9 cellular contexts compared by ENCODE assay signal in genomic region chr12:24360907-24361306, GRCh38.
DNase-seq lines count a peak whose midpoint lies in the region; ATAC-seq and TF ChIP-seq lines count a peak whose summit lies in the region.
"Had no signal": no experiment of that assay in that cellular context is flagged by ENCODE, and none has a peak within 500 bp of the region (broad histone marks: within the 10 kb centered on the region; RNA-seq: fewer than 3 reads in every experiment).

No MANE protein-coding gene starts in this region.

- H3K4me1 ChIP-seq in liver (ENCODE audit: control insufficient read depth in 4 of 4, insufficient read depth in 4 of 4, low read length in 3 of 4) (peaks cover 0 to 24% (median 4%) of the 10 kb centered on the region in 4 donors), vagina (no peaks in the 10 kb centered on the region)

- H3K9ac ChIP-seq in liver (ENCODE audit: low read depth in 1 of 2, low read length in 2 of 2), result no peak overlapping the region

- no TSS peak for BruUV-seq in MCF 10A (replicated peaks; lab: Mats Ljungman, UMichigan)

- H3K27me3 Mint-ChIP-seq in MCF 10A (ENCODE audit: insufficient read depth, unreplicated experiment) (no peaks in the 10 kb centered on the region), glutamatergic neuron (ENCODE audit: unreplicated experiment) (no peaks in the 10 kb centered on the region)
- H3K27me3 Mint-ChIP-seq in natural killer cell treated with Interleukin-12 subunit alpha and Interleukin-12 subunit beta and Interleukin-15 and Interleukin-18, amount 100 ng/mL, for 72 hours, result peaks cover 0 to 7% of the 10 kb centered on the region in 2 donors
- H3K27me3 Mint-ChIP-seq: activated naive CD8-positive, alpha-beta T cell had no signal

- no peaks in the 10 kb centered on the region for H3K9me3 Mint-ChIP-seq in MCF 10A (ENCODE audit: unreplicated experiment)
- no peaks in the 10 kb centered on the region for H3K9me3 Mint-ChIP-seq in natural killer cell treated with Interleukin-12 subunit alpha and Interleukin-12 subunit beta and Interleukin-15 and Interleukin-18, amount 100 ng/mL, for 72 hours
- H3K9me3 Mint-ChIP-seq in glutamatergic neuron (ENCODE audit: unreplicated experiment), result no peaks in the 10 kb centered on the region

- intact Hi-C loops in MCF 10A (cut with micrococcal nuclease) (loop anchor here (1.0 to 10.0 kb wide), 3 partner anchors 366 to 474 kb away; no protein-coding TSS in a partner anchor), vagina (cut with DNase I) (no loop called here)

- CTCF ChIA-PET in MCF 10A (lab: Yijun Ruan, JAX), result interaction anchor here (0.6 to 1.8 kb wide), 10 partner anchors 11 to 1485 kb away, joined by 3 to 8 read pairs (median 3); no protein-coding TSS in a partner anchor

- H3K9me3 ChIP-seq in liver (ENCODE audit: control insufficient read depth in 4 of 4, low read length in 3 of 4) (no peaks in the 10 kb centered on the region), vagina (no peaks in the 10 kb centered on the region)

- ATAC-seq in GM18907 (IDR thresholded peaks at IDR 0.05; ENCODE audit: unreplicated experiment), result peak; percentile 88
- peak; percentile 67 for ATAC-seq in HG02678 (IDR thresholded peaks at IDR 0.05; ENCODE audit: unreplicated experiment)
- ATAC-seq in HG03571 (IDR thresholded peaks at IDR 0.05; ENCODE audit: unreplicated experiment), result peak; percentile 66
- ATAC-seq in natural killer cell treated with Interleukin-12 subunit alpha and Interleukin-12 subunit beta and Interleukin-15 and Interleukin-18, amount 100 ng/mL, for 72 hours, result no peak

- TF ChIP-seq POLR2A in vagina (IDR thresholded peaks at IDR 0.05), result no peak

- H3K36me3 ChIP-seq in liver (ENCODE audit: control insufficient read depth in 4 of 4, insufficient read depth in 3 of 4, low read depth in 1 of 4, low read length in 3 of 4) (no peaks in the 10 kb centered on the region), vagina (no peaks in the 10 kb centered on the region)

- H3K4me3 Mint-ChIP-seq in MCF 10A (ENCODE audit: unreplicated experiment), result no peak overlapping the region
- no peak overlapping the region for H3K4me3 Mint-ChIP-seq in natural killer cell treated with Interleukin-12 subunit alpha and Interleukin-12 subunit beta and Interleukin-15 and Interleukin-18, amount 100 ng/mL, for 72 hours
- H3K4me3 Mint-ChIP-seq in glutamatergic neuron (ENCODE audit: unreplicated experiment), result no peak overlapping the region
- H3K4me3 Mint-ChIP-seq: activated naive CD8-positive, alpha-beta T cell had no signal

- H3K4me3 ChIP-seq in liver (ENCODE audit: low read depth in 1 of 3, low read length in 3 of 3) (no peak overlapping the region), vagina (no peak overlapping the region)

- TF ChIP-seq RAD21 in liver (IDR thresholded peaks at IDR 0.05), result peak in 1 of 2 donors; percentile 22

- H3K27ac Mint-ChIP-seq in MCF 10A (ENCODE audit: low read depth, unreplicated experiment) (no peak overlapping the region), glutamatergic neuron (ENCODE audit: unreplicated experiment) (no peak overlapping the region)
- no peak overlapping the region for H3K27ac Mint-ChIP-seq in natural killer cell treated with Interleukin-12 subunit alpha and Interleukin-12 subunit beta and Interleukin-15 and Interleukin-18, amount 100 ng/mL, for 72 hours
- H3K27ac Mint-ChIP-seq: activated naive CD8-positive, alpha-beta T cell had no signal

- no peak overlapping the region for H3K27ac ChIP-seq in liver (ENCODE audit: low read depth in 1 of 2, low read length in 2 of 2)
- no peak overlapping the region for H3K27ac ChIP-seq in vagina

- no peak for TF ChIP-seq CTCF in liver (IDR thresholded peaks at IDR 0.05; ENCODE audit: low read depth, low read length, missing input control)
- no peak for TF ChIP-seq CTCF in MCF 10A (IDR thresholded peaks at IDR 0.05; ENCODE audit: unreplicated experiment)
- TF ChIP-seq CTCF in vagina (IDR thresholded peaks at IDR 0.05), result no peak
- no peak for TF ChIP-seq CTCF in glutamatergic neuron (IDR thresholded peaks at IDR 0.05; ENCODE audit: partially characterized antibody, unreplicated experiment)

- POLR2A ChIA-PET in MCF 10A (lab: Yijun Ruan, JAX), result no interaction called here

- H3K36me3 Mint-ChIP-seq in MCF 10A (ENCODE audit: insufficient read depth, unreplicated experiment) (no peaks in the 10 kb centered on the region), glutamatergic neuron (ENCODE audit: unreplicated experiment) (no peaks in the 10 kb centered on the region)
- no peaks in the 10 kb centered on the region for H3K36me3 Mint-ChIP-seq in natural killer cell treated with Interleukin-12 subunit alpha and Interleukin-12 subunit beta and Interleukin-15 and Interleukin-18, amount 100 ng/mL, for 72 hours
- H3K36me3 Mint-ChIP-seq: activated naive CD8-positive, alpha-beta T cell had no signal

- peaks cover 15% of the 10 kb centered on the region for H3K4me1 Mint-ChIP-seq in MCF 10A (ENCODE audit: insufficient read depth, unreplicated experiment)
- H3K4me1 Mint-ChIP-seq in natural killer cell treated with Interleukin-12 subunit alpha and Interleukin-12 subunit beta and Interleukin-15 and Interleukin-18, amount 100 ng/mL, for 72 hours (ENCODE audit: low read depth in 2 of 2), result peaks cover 0 to 4% of the 10 kb centered on the region in 2 donors
- H3K4me1 Mint-ChIP-seq in glutamatergic neuron (ENCODE audit: low read depth, unreplicated experiment), result no peaks in the 10 kb centered on the region

- 31% methylated on average over 5 of the region's 5 CpGs for WGBS in liver

- no peak for DNase-seq in MCF 10A (ENCODE audit: unreplicated experiment)
- DNase-seq in natural killer cell treated with Interleukin-12 subunit alpha and Interleukin-12 subunit beta and Interleukin-15 and Interleukin-18, amount 100 ng/mL, for 72 hours (ENCODE audit: low spot score), result no peak
- no peak for DNase-seq in vagina (ENCODE audit: extremely low spot score in 2 of 2)
- DNase-seq in glutamatergic neuron, result no peak

- H3K27me3 ChIP-seq in liver (ENCODE audit: control insufficient read depth in 4 of 4, insufficient read depth in 4 of 4, low read length in 3 of 4) (no peaks in the 10 kb centered on the region), vagina (no peaks in the 10 kb centered on the region)

TF ChIP-seq in liver, 16 proteins besides CTCF, POLR2A, EP300 and RAD21:
- TF ChIP-seq NR2F2 (IDR thresholded peaks at IDR 0.05), result peak; percentile 70
- TF ChIP-seq HNF4A (conservative IDR thresholded peaks at IDR 0.05), result peak in 1 of 2 donors; percentile 36
- TF ChIP-seq RXRA (IDR thresholded peaks at IDR 0.05), result peak in 1 of 2 donors; percentile 28
- TF ChIP-seq FOXA2 (IDR thresholded peaks at IDR 0.05), result peak; percentile 15
- TF ChIP-seq ZBTB33 (IDR thresholded peaks at IDR 0.05), result no peak
- no peak for TF ChIP-seq HNF4G (IDR thresholded peaks at IDR 0.05)
- peak; percentile 45 for TF ChIP-seq SP1 (IDR thresholded peaks at IDR 0.05)

Comparison
In these comparisons a context has a peak if more than half of its experiments do, and no peak if none do; other contexts are left out.
1. ATAC-seq: peak in GM18907 (single experiment), HG02678 (single experiment) and HG03571 (single experiment); none in natural killer cell treated with Interleukin-12 subunit alpha and Interleukin-12 subunit beta and Interleukin-15 and Interleukin-18, amount 100 ng/mL, for 72 hours (0 of 2).